ENCODE assay signal across 12 cellular contexts in genomic region chr4:8030121-8030781, GRCh38.
"Had no signal": no experiment of that assay in that cellular context is flagged by ENCODE, and none has a peak within 500 bp of the region (broad histone marks: within the 10 kb centered on the region; RNA-seq: fewer than 3 reads in every experiment).

No MANE protein-coding gene starts in this region.

- ATAC-seq: left lobe of liver, pancreas, T-helper 17 cell had no signal

- H3K4me1 ChIP-seq: esophagus muscularis mucosa, pancreas, stomach had no signal

- H3K36me3 ChIP-seq: pancreas, stomach had no signal

- H3K27ac ChIP-seq: esophagus muscularis mucosa, pancreas, stomach had no signal

- H3K9me3 ChIP-seq: esophagus muscularis mucosa, pancreas, stomach had no signal

- DNase-seq: activated B cell treated with CpG ODN at 0.5 μM for 24 hours; activated CD4-positive, alpha-beta T cell treated with anti-CD3 and anti-CD28 coated beads, Interleukin-2, amount 10 ng/mL, durations not matched to agents 7 days and 5 days; activated CD8-positive, alpha-beta memory T cell treated with anti-CD3 and anti-CD28 coated beads for 24 hours; cerebellar nuclear complex; head of caudate nucleus; pancreas; retina; small intestine; stomach; T-helper 17 cell had no signal

- H3K4me3 ChIP-seq: esophagus muscularis mucosa, pancreas, stomach had no signal

- H3K27me3 ChIP-seq: esophagus muscularis mucosa, pancreas had no signal
